ENCODE assay signal across 17 cellular contexts in genomic region chr3:146929696-146930095, GRCh38.
"Had no signal": no experiment of that assay in that cellular context is flagged by ENCODE, and none has a peak within 500 bp of the region (broad histone marks: within the 10 kb centered on the region; RNA-seq: fewer than 3 reads in every experiment).

No MANE protein-coding gene starts in this region.

- H3K4me1 ChIP-seq: adrenal gland, esophagus squamous epithelium, parathyroid adenoma, upper lobe of left lung had no signal

- H2AFZ ChIP-seq: parathyroid adenoma had no signal

- H3K27me3 ChIP-seq: adrenal gland, esophagus squamous epithelium, upper lobe of left lung had no signal

- H3K9me3 ChIP-seq: adrenal gland, esophagus squamous epithelium, thoracic aorta, upper lobe of left lung had no signal

- H3K27ac Mint-ChIP-seq: activated naive CD4-positive, alpha-beta T cell treated with anti-CD3 and anti-CD28 coated beads, Interleukin-2, amount 50 U/mL, for 24 hours; natural killer cell treated with Interleukin-12 subunit alpha and Interleukin-12 subunit beta and Interleukin-15 and Interleukin-18, amount 100 ng/mL, for 72 hours; stimulated activated memory B cell treated with anti-CD40 and anti-IgM and Interleukin-4, amounts not matched to agents 10 μg/mL and 1 μg/mL and 100 μg/mL, for 72 hours; T-helper 2 cell treated with Interferon-gamma antibody and Interleukin-4, amounts not matched to agents 5 μg/mL and 100 μg/mL, for 36 hours had no signal

- H3K4me1 Mint-ChIP-seq: activated naive CD4-positive, alpha-beta T cell treated with anti-CD3 and anti-CD28 coated beads, Interleukin-2, amount 50 U/mL, for 24 hours; stimulated activated memory B cell treated with anti-CD40 and anti-IgM and Interleukin-4, amounts not matched to agents 10 μg/mL and 1 μg/mL and 100 μg/mL, for 72 hours had no signal

- H3K4me2 ChIP-seq: smooth muscle cell had no signal

- H3K27ac ChIP-seq: adrenal gland, esophagus squamous epithelium, parathyroid adenoma, thoracic aorta, upper lobe of left lung had no signal

- H3K36me3 Mint-ChIP-seq: natural killer cell treated with Interleukin-12 subunit alpha and Interleukin-12 subunit beta and Interleukin-15 and Interleukin-18, amount 100 ng/mL, for 72 hours; stimulated activated memory B cell treated with anti-CD40 and anti-IgM and Interleukin-4, amounts not matched to agents 10 μg/mL and 1 μg/mL and 100 μg/mL, for 72 hours had no signal

- H3K36me3 ChIP-seq: adrenal gland, esophagus squamous epithelium, thoracic aorta, upper lobe of left lung had no signal

- H3K9ac ChIP-seq: parathyroid adenoma had no signal

- H3K4me3 Mint-ChIP-seq: activated naive CD4-positive, alpha-beta T cell treated with anti-CD3 and anti-CD28 coated beads, Interleukin-2, amount 50 U/mL, for 24 hours; natural killer cell treated with Interleukin-12 subunit alpha and Interleukin-12 subunit beta and Interleukin-15 and Interleukin-18, amount 100 ng/mL, for 72 hours; stimulated activated memory B cell treated with anti-CD40 and anti-IgM and Interleukin-4, amounts not matched to agents 10 μg/mL and 1 μg/mL and 100 μg/mL, for 72 hours; T-helper 2 cell treated with Interferon-gamma antibody and Interleukin-4, amounts not matched to agents 5 μg/mL and 100 μg/mL, for 36 hours had no signal

- H3K27me3 Mint-ChIP-seq: activated naive CD4-positive, alpha-beta T cell treated with anti-CD3 and anti-CD28 coated beads, Interleukin-2, amount 50 U/mL, for 24 hours; natural killer cell treated with Interleukin-12 subunit alpha and Interleukin-12 subunit beta and Interleukin-15 and Interleukin-18, amount 100 ng/mL, for 72 hours; stimulated activated memory B cell treated with anti-CD40 and anti-IgM and Interleukin-4, amounts not matched to agents 10 μg/mL and 1 μg/mL and 100 μg/mL, for 72 hours had no signal

- H3K79me2 ChIP-seq: parathyroid adenoma had no signal

- DNase-seq: activated CD4-positive, alpha-beta T cell treated with anti-CD3 and anti-CD28 coated beads, Interleukin-2, amount 50 U/mL, for 4 hours; activated gamma-delta T cell; adrenal gland; dermis blood vessel endothelial cell; effector memory CD4-positive, alpha-beta T cell; esophagus squamous epithelium; stimulated activated CD4-positive, alpha-beta T cell treated with anti-CD3 and anti-CD28 coated beads, Interleukin-4, amount 100 ng/mL, for 4 hours; upper lobe of left lung had no signal

- H3K4me3 ChIP-seq: adrenal gland, esophagus squamous epithelium, lung, smooth muscle cell, thoracic aorta, upper lobe of left lung had no signal

- ATAC-seq: natural killer cell treated with Interleukin-12 subunit alpha and Interleukin-12 subunit beta and Interleukin-15 and Interleukin-18, amount 100 ng/mL, for 72 hours; sciatic nerve; stimulated activated memory B cell treated with anti-CD40 and anti-IgM and Interleukin-4, amounts not matched to agents 10 μg/mL and 1 μg/mL and 100 μg/mL, for 72 hours had no signal

- H3K9me3 Mint-ChIP-seq: T-helper 2 cell treated with Interferon-gamma antibody and Interleukin-4, amounts not matched to agents 5 μg/mL and 100 μg/mL, for 36 hours had no signal
